In the genomic region with DNA sequence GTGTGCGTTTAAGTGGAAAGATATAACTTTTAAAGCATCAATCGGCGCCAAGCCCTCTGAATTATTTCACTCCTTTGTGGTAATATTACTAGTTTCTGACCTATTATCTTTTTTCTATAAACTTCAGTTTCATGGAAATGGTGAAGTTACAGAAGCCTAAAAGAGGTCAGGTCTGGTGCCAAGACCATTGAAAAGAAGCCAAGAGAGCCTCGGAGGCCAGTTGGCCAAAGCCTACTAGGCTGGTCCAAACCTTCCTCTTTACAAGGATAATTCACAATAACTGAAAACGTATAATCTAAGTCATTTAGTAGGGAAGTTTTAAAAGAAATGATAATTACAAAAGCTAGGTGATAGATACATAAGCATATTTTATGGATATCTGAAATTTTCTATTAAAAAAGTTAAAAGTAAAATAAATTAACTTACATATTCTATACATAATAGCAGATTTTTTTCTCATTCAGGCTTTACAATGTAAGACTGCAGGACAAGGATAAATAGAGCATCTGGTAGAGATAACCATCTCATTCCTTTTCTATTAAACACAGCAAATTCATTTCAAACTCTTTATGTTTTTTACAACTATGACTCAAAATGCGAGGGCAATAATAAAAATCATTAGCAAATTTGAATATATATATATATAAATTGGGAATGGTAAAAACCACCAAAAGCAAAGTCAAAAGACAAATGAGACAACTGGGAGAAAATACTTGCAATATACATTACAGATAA, we compare ENCODE assay signal across 20 cellular contexts.
"Had no signal": no experiment of that assay in that cellular context is flagged by ENCODE, and none has a peak within 500 bp of the region (broad histone marks: within the 10 kb centered on the region; RNA-seq: fewer than 3 reads in every experiment).

No MANE protein-coding gene starts in this region.

- DNase-seq: activated CD4-positive, alpha-beta T cell treated with anti-CD3 and anti-CD28 coated beads for 1 hour; activated CD4-positive, alpha-beta T cell treated with anti-CD3 and anti-CD28 coated beads, Interleukin-2, amount 50 U/mL, for 4 hours; activated naive CD8-positive, alpha-beta T cell treated with anti-CD3 and anti-CD28 coated beads for 36 hours; activated T-cell treated with anti-CD3 and anti-CD28 coated beads for 4 hours; colonic mucosa; endodermal cell; foreskin keratinocyte; glutamatergic neuron; left ventricle myocardium superior; mucosa of descending colon; naive B cell; psoas muscle; stimulated activated CD4-positive, alpha-beta T cell treated with anti-CD3 and anti-CD28 coated beads, Interleukin-4, amount 100 ng/mL, for 4 hours; T-helper 17 cell; testis; WERI-Rb-1 had no signal

- H3K4me3 ChIP-seq: colonic mucosa, mucosa of descending colon, psoas muscle, smooth muscle cell, testis had no signal

- H3K27ac ChIP-seq: colonic mucosa, epithelial cell of prostate, foreskin keratinocyte, psoas muscle, testis, WERI-Rb-1 had no signal

- H3K4me1 ChIP-seq: colonic mucosa had no signal

- H3K9me3 ChIP-seq: colonic mucosa, mucosa of descending colon, psoas muscle, testis had no signal

- H3K36me3 ChIP-seq: colonic mucosa had no signal

- H3K27me3 ChIP-seq: colonic mucosa, foreskin keratinocyte, testis had no signal

- ATAC-seq: foreskin keratinocyte; mucosa of descending colon; sciatic nerve; stimulated activated memory B cell treated with anti-CD40 and anti-IgM and Interleukin-4, amounts not matched to agents 10 μg/mL and 1 μg/mL and 100 μg/mL, for 72 hours; T-helper 17 cell had no signal
